In genomic region chr5:64207978-64208377, GRCh38 we compare ENCODE assay signal across 9 cellular contexts. TPM values are rescaled to one million over a fixed set of nuclear protein-coding genes. Genes with fewer than 3 reads are reported as not detected.
DNase-seq lines count a peak whose midpoint lies in the region; ATAC-seq and TF ChIP-seq lines count a peak whose summit lies in the region.
"Had no signal": no experiment of that assay in that cellular context is flagged by ENCODE, and none has a peak within 500 bp of the region (broad histone marks: within the 10 kb centered on the region; RNA-seq: fewer than 3 reads in every experiment).

No MANE protein-coding gene starts in this region.

- no peak for DNase-seq in heart left ventricle
- no peak for DNase-seq in Right ventricle myocardium inferior (ENCODE audit: missing footprints)
- DNase-seq in RWPE2 (ENCODE audit: low spot score), result no peak
- DNase-seq in glomerular visceral epithelial cell (ENCODE audit: extremely low spot score), result peak; percentile 30
- no peak for DNase-seq in upper lobe of right lung
- no peak for DNase-seq in stimulated activated naive CD4-positive, alpha-beta T cell treated with Interleukin-2 at 50 U/mL for 16 hours (lab: John Stamatoyannopoulos, UW)
- no peak for DNase-seq in cerebellum (ENCODE audit: low spot score)

- intact Hi-C loops in heart left ventricle (cut with DNase I) (loop anchor here in 7 of 10 donors (1.0 to 5.0 kb wide), 5 partner anchors 59 to 136 kb away; no protein-coding TSS in a partner anchor), Right ventricle myocardium inferior (cut with DNase I) (loop anchor here (2.0 kb wide), 2 partner anchors 59 to 133 kb away; no protein-coding TSS in a partner anchor), upper lobe of right lung (cut with DNase I) (no loop called here)

- H3K36me3 ChIP-seq in heart left ventricle (peaks cover 0 to 9% (median 0%) of the 10 kb centered on the region in 9 donors), RWPE2 (ENCODE audit: low read depth) (no peaks in the 10 kb centered on the region), upper lobe of right lung (no peaks in the 10 kb centered on the region)
- H3K36me3 ChIP-seq: SJCRH30 had no signal

- H3K4me3 ChIP-seq in heart left ventricle, result no peak overlapping the region
- no peak overlapping the region for H3K4me3 ChIP-seq in RWPE2 (ENCODE audit: severe bottlenecking)
- H3K4me3 ChIP-seq in upper lobe of right lung, result no peak overlapping the region
- H3K4me3 ChIP-seq: SJCRH30 had no signal

- peak in 11 of 12 donors; percentile 10 to 63 (median 33) for TF ChIP-seq CTCF in heart left ventricle (IDR thresholded peaks at IDR 0.05)
- TF ChIP-seq CTCF in RWPE2 (IDR thresholded peaks at IDR 0.05; ENCODE audit: poor library complexity, severe bottlenecking), result peak; percentile 72
- TF ChIP-seq CTCF in upper lobe of right lung (IDR thresholded peaks at IDR 0.05), result peak; percentile 23

- H3K27me3 ChIP-seq in heart left ventricle (no peaks in the 10 kb centered on the region), RWPE2 (ENCODE audit: insufficient read depth, poor library complexity, severe bottlenecking) (no peaks in the 10 kb centered on the region), upper lobe of right lung (no peaks in the 10 kb centered on the region)
- H3K27me3 ChIP-seq: SJCRH30 had no signal

- H3K9me3 ChIP-seq in heart left ventricle (no peaks in the 10 kb centered on the region), RWPE2 (ENCODE audit: severe bottlenecking) (no peaks in the 10 kb centered on the region), upper lobe of right lung (no peaks in the 10 kb centered on the region)
- H3K9me3 ChIP-seq: SJCRH30 had no signal

- no peak for TF ChIP-seq POLR2A in heart left ventricle (IDR thresholded peaks at IDR 0.05)

- H3K27ac ChIP-seq in heart left ventricle (no peak overlapping the region), RWPE2 (ENCODE audit: poor library complexity, severe bottlenecking) (no peak overlapping the region), upper lobe of right lung (no peak overlapping the region)
- H3K27ac ChIP-seq: SJCRH30 had no signal

- no peak for ATAC-seq in heart left ventricle
- no peak for ATAC-seq in Right ventricle myocardium inferior
- no peak for ATAC-seq in RWPE2 (ENCODE audit: low read depth)
- ATAC-seq in upper lobe of right lung, result no peak
- ATAC-seq in HG02981 (IDR thresholded peaks at IDR 0.05; ENCODE audit: unreplicated experiment), result no peak

- 24 to 47% (median 34%) methylated on average over 1 of the region's 1 CpG for WGBS in heart left ventricle, 4 donors

- peaks cover 0 to 11% (median 0%) of the 10 kb centered on the region in 12 donors for H3K4me1 ChIP-seq in heart left ventricle
- H3K4me1 ChIP-seq in RWPE2 (ENCODE audit: insufficient read depth, poor library complexity, severe bottlenecking), result peaks cover 6% of the 10 kb centered on the region
- no peaks in the 10 kb centered on the region for H3K4me1 ChIP-seq in upper lobe of right lung

RNA-seq across cellular contexts. Expression of gene RNF180, which starts 42.3 kb away (rescaled TPM):
- total RNA-seq in heart left ventricle, result 10 to 100 TPM; 10.5 to 20.4 (median 13.1) TPM
- 1 to 10 TPM; 2.1 to 2.6 TPM for polyA plus RNA-seq in heart left ventricle
- total RNA-seq in Right ventricle myocardium inferior, result 11.0 TPM
- 14.0 TPM for total RNA-seq in upper lobe of right lung
- 55.3 TPM for total RNA-seq in cerebellum
